Comparison of ENCODE assay signal across 1 cellular context in the genomic region with DNA sequence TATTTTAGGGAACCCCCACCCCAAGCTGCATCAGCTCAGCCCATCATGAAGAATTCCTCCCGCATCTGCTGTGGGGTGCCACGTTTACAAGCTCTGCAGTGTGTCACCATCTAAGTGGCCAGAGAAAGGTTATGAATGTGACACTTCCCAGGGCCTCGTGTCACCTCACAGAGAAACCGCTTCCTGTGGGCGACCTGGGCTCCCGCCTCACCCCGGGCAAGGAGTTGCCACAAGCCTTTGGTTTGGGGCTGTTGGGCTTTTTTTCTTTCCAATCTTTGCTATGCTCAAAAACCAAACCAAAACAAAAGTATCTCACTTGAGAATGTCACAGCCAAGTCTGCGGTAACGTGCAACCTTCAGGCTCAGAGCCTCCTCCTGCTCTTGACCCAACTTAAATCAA.
TF ChIP-seq lines count a peak whose summit lies in the region.

No MANE protein-coding gene starts in this region.

TF ChIP-seq in H1, 55 proteins besides CTCF, POLR2A, EP300 and RAD21 (continued from another document):
- TF ChIP-seq MAX (IDR thresholded peaks at IDR 0.05): no peak
- no peak for TF ChIP-seq CREB1 (IDR thresholded peaks at IDR 0.05)
- TF ChIP-seq EZH2 (IDR thresholded peaks at IDR 0.05; ENCODE audit: low read depth, low read length, severe bottlenecking): no peak
- no peak for TF ChIP-seq NRF1 (IDR thresholded peaks at IDR 0.05; ENCODE audit: low read depth, low read length)
- no peak for TF ChIP-seq ATF2 (IDR thresholded peaks at IDR 0.05; ENCODE audit: low read length)
- TF ChIP-seq CBX5 (IDR thresholded peaks at IDR 0.05; ENCODE audit: low read depth, low read length): no peak
- TF ChIP-seq RBBP5 (IDR thresholded peaks at IDR 0.05; ENCODE audit: borderline replicate concordance, low read depth, low read length): no peak
- no peak for TF ChIP-seq SUZ12 (IDR thresholded peaks at IDR 0.05; ENCODE audit: low read length)
- no peak for TF ChIP-seq EGR1 (IDR thresholded peaks at IDR 0.05; ENCODE audit: borderline replicate concordance, low read depth, low read length)
- no peak for TF ChIP-seq SP2 (IDR thresholded peaks at IDR 0.05; ENCODE audit: low read length)
- no peak for TF ChIP-seq BACH1 (IDR thresholded peaks at IDR 0.05; ENCODE audit: low read length)
- no peak for TF ChIP-seq SAP30 (IDR thresholded peaks at IDR 0.05; ENCODE audit: insufficient read depth, insufficient replicate concordance, low read length)
- no peak for TF ChIP-seq TAF7 (optimal IDR thresholded peaks at IDR 0.05; ENCODE audit: borderline replicate concordance, low read depth, low read length)
TF ChIP-seq in H1: peak in this region for 0.
